Comparison of ENCODE assay signal across 2 cellular contexts in genomic region chr19:4693471-4694121, GRCh38.
TF ChIP-seq lines count a peak whose summit lies in the region.

No MANE protein-coding gene starts in this region.

TF ChIP-seq in liver, 16 proteins besides CTCF, POLR2A, EP300 and RAD21:
- TF ChIP-seq MAX (IDR thresholded peaks at IDR 0.05) (no peak), FOXA1 (IDR thresholded peaks at IDR 0.05) (no peak), HNF4A (conservative IDR thresholded peaks at IDR 0.05) (no peak), HNF4G (IDR thresholded peaks at IDR 0.05) (no peak), ZBTB33 (IDR thresholded peaks at IDR 0.05) (no peak), GABPA (IDR thresholded peaks at IDR 0.05 in 1 of 2, conservative IDR thresholded peaks at IDR 0.05 in 1 of 2) (no peak), FOXA2 (IDR thresholded peaks at IDR 0.05) (no peak), NR2F2 (IDR thresholded peaks at IDR 0.05) (no peak), SP1 (IDR thresholded peaks at IDR 0.05) (no peak), JUND (IDR thresholded peaks at IDR 0.05) (no peak), EGR1 (IDR thresholded peaks at IDR 0.05; ENCODE audit: low read depth in 2 of 2) (no peak), RXRA (IDR thresholded peaks at IDR 0.05) (no peak), YY1 (IDR thresholded peaks at IDR 0.05) (no peak), REST (IDR thresholded peaks at IDR 0.05) (no peak)
TF ChIP-seq in liver: peak in this region for 0.

TF ChIP-seq in HepG2, 621 proteins besides CTCF, POLR2A, EP300 and RAD21:
- no peak for TF ChIP-seq ZNF770 (CRISPR knock-in tag; IDR thresholded peaks at IDR 0.05)
- TF ChIP-seq ZNF333 (CRISPR knock-in tag; IDR thresholded peaks at IDR 0.05; ENCODE audit: borderline replicate concordance): no peak
- TF ChIP-seq PITX1 (CRISPR knock-in tag; IDR thresholded peaks at IDR 0.05): no peak
- no peak for TF ChIP-seq PTBP1 (IDR thresholded peaks at IDR 0.05; ENCODE audit: low read depth, low read length, poor library complexity, severe bottlenecking)
- no peak for TF ChIP-seq ZBTB25 (CRISPR knock-in tag; IDR thresholded peaks at IDR 0.05)
- no peak for TF ChIP-seq SIN3B (IDR thresholded peaks at IDR 0.05; ENCODE audit: low read length)
- no peak for TF ChIP-seq PRMT3 (CRISPR knock-in tag; IDR thresholded peaks at IDR 0.05; ENCODE audit: borderline replicate concordance, low read depth)
- no peak for TF ChIP-seq FOXM1 (CRISPR knock-in tag; IDR thresholded peaks at IDR 0.05)
- TF ChIP-seq HOXD1 (CRISPR knock-in tag; IDR thresholded peaks at IDR 0.05): no peak
- TF ChIP-seq ZNF713 (CRISPR knock-in tag; IDR thresholded peaks at IDR 0.05): no peak
- no peak for TF ChIP-seq FOXC1 (CRISPR knock-in tag; IDR thresholded peaks at IDR 0.05; ENCODE audit: borderline replicate concordance)
- TF ChIP-seq CENPT (CRISPR knock-in tag; IDR thresholded peaks at IDR 0.05; ENCODE audit: low read depth): no peak
- TF ChIP-seq ZFP91 (CRISPR knock-in tag; IDR thresholded peaks at IDR 0.05; ENCODE audit: borderline replicate concordance): no peak
- no peak for TF ChIP-seq LRRFIP1 (CRISPR knock-in tag; conservative IDR thresholded peaks at IDR 0.05)
